ENCODE assay signal across 2 cellular contexts in the genomic region with DNA sequence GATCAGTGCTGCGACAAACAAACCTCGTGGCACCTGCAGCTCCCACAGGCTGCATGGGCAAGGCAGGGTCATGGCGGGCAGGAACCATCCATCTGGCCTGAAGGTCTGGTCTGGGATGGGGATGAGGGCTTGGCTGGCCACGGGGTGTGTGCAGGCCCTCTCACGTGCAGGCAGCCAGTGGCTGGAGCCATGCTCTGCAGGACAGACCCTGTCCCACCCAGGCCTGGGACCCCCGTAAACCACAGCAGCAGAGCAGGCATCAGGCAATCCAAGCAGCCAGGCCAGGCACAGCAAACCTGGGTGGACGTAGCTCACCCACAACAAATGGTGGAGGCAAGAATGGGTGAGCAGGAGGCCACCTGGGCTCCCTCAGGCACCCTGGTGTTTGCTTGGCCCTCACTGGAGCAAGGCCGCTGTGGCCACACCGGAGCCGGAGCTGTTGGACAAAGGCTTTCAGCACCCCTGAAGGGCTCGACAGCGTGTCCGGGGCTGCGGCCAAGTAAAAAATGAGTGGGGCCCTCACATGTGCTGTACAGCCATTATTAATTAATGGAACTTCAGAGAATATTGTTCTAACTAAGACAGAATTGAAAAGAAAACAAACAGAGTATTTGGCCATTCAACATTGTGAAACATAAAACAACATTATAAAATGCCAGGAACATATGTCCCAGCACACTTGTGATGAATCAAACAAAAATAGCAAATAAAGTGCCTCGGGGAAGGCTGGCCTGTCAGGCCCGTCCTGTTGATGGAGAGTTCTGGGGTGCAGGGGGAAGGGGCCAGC.
TF ChIP-seq lines count a peak whose summit lies in the region.

No MANE protein-coding gene starts in this region.

TF ChIP-seq in IMR-90, 13 proteins besides CTCF, POLR2A, EP300 and RAD21:
- TF ChIP-seq CEBPB (IDR thresholded peaks at IDR 0.05; ENCODE audit: low read depth, low read length) (0 out of 2 replicates have a peak, but pooled peaks have one; percentile 18), MAZ (IDR thresholded peaks at IDR 0.05; ENCODE audit: borderline replicate concordance, low read depth, low read length) (no peak)

TF ChIP-seq in endothelial cell of umbilical vein, 7 proteins besides CTCF, POLR2A, EP300 and RAD21:
- peak; percentile 8 for TF ChIP-seq POLR2AphosphoS5 (IDR thresholded peaks at IDR 0.05; ENCODE audit: insufficient read depth, low read depth, low read length)
- TF ChIP-seq, protein P1, sequence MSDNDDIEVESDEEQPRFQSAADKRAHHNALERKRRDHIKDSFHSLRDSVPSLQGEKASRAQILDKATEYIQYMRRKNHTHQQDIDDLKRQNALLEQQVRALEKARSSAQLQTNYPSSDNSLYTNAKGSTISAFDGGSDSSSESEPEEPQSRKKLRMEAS (IDR thresholded peaks at IDR 0.05; ENCODE audit: insufficient read depth, insufficient read length), result no peak
TF ChIP-seq in endothelial cell of umbilical vein: peak in this region for 1.
